In genomic region chr1:235078927-235079381, GRCh38 we compare ENCODE assay signal across 12 cellular contexts. TPM values are rescaled to one million over a fixed set of nuclear protein-coding genes. Genes with fewer than 3 reads are reported as not detected.
DNase-seq lines count a peak whose midpoint lies in the region; ATAC-seq, FAIRE-seq and TF ChIP-seq lines count a peak whose summit lies in the region.
"Had no signal": no experiment of that assay in that cellular context is flagged by ENCODE, and none has a peak within 500 bp of the region (broad histone marks: within the 10 kb centered on the region; RNA-seq: fewer than 3 reads in every experiment).

No MANE protein-coding gene starts in this region.

- no peaks in the 10 kb centered on the region for H3K36me3 ChIP-seq in small intestine (ENCODE audit: control insufficient read depth in 2 of 2, insufficient read depth in 2 of 2, low read length in 2 of 2)

- H3K27me3 ChIP-seq in foreskin keratinocyte: no peaks in the 10 kb centered on the region
- no peaks in the 10 kb centered on the region for H3K27me3 ChIP-seq in small intestine (ENCODE audit: control insufficient read depth in 2 of 2, insufficient read depth in 2 of 2, low read length in 2 of 2)

- TF ChIP-seq CTCF in GM12865 (IDR thresholded peaks at IDR 0.05; ENCODE audit: insufficient read depth, low read depth, low read length, missing control alignments) (no peak), foreskin keratinocyte (conservative IDR thresholded peaks at IDR 0.05) (no peak)

- DNase-seq in GM12865 (ENCODE audit: low read depth): peak; percentile 53
- peak; percentile 85 for DNase-seq in RPMI8226
- peak; percentile 66 to 83 for DNase-seq in foreskin keratinocyte
- peak; percentile 77 for DNase-seq in small intestine
- DNase-seq in SIG-M5 treated with dmso at 0.1 percent for 504 hours (lab: John Stamatoyannopoulos, UW; ENCODE audit: unreplicated experiment): no peak
- no peak for DNase-seq in medulla oblongata (ENCODE audit: extremely low spot score)
- DNase-seq: activated B cell treated with CpG ODN at 0.5 μM for 24 hours, NCI-H748 treated with DMSO at 0.1 percent for 48 hours had no signal

- WGBS in small intestine, 3 donors: 13 to 38% (median 22%) methylated on average over 5 of the region's 5 CpGs

- H3K4me3 ChIP-seq in GM12865 (ENCODE audit: low read depth, low read length) (no peak overlapping the region), small intestine (ENCODE audit: low read depth in 1 of 2, low read length in 2 of 2) (no peak overlapping the region)
- H3K4me3 ChIP-seq: K562 had no signal

- no peaks in the 10 kb centered on the region for H3K9me3 ChIP-seq in small intestine (ENCODE audit: control insufficient read depth, low read depth)

- peak overlapping the region; percentile 93 for H3K27ac ChIP-seq in foreskin keratinocyte
- peak overlapping the region; percentile 90 to 94 for H3K27ac ChIP-seq in small intestine (ENCODE audit: low read depth in 1 of 2, low read length in 1 of 2)

- H3K4me1 ChIP-seq in foreskin keratinocyte: peaks cover 33% of the 10 kb centered on the region
- peaks cover 2 to 16% of the 10 kb centered on the region in 2 donors for H3K4me1 ChIP-seq in small intestine (ENCODE audit: control insufficient read depth in 2 of 2, insufficient read depth in 1 of 2, low read depth in 1 of 2, low read length in 1 of 2)

- FAIRE-seq in small intestine (lab: Jason Lieb, UNC): no peak
- FAIRE-seq: endothelial cell of umbilical vein, K562 had no signal

- ATAC-seq in foreskin keratinocyte (peak; percentile 28), HG03520 (IDR thresholded peaks at IDR 0.05; ENCODE audit: unreplicated experiment) (no peak), HG03196 (IDR thresholded peaks at IDR 0.05; ENCODE audit: unreplicated experiment) (no peak)
- ATAC-seq: K562 had no signal

RNA-seq across cellular contexts. Expression of gene TOMM20, which starts 49.7 kb away (rescaled TPM):
- total RNA-seq in foreskin keratinocyte: 84.7 and 90.6 TPM in 2 replicates
- 91.0 and 95.9 TPM in 2 replicates for polyA plus RNA-seq in foreskin keratinocyte
- 10 to 100 TPM; 44.1 to 91.6 (median 61.6) TPM for polyA plus RNA-seq in small intestine

Comparison
In these comparisons a context has a peak if more than half of its experiments do, and no peak if none do; other contexts are left out.
1. DNase-seq: peak in GM12865 (single experiment), RPMI8226 (single experiment), foreskin keratinocyte (2 of 2) and small intestine (single experiment); none in SIG-M5 treated with dmso at 0.1 percent for 504 hours (single experiment) and medulla oblongata (single experiment).